In the genomic region with DNA sequence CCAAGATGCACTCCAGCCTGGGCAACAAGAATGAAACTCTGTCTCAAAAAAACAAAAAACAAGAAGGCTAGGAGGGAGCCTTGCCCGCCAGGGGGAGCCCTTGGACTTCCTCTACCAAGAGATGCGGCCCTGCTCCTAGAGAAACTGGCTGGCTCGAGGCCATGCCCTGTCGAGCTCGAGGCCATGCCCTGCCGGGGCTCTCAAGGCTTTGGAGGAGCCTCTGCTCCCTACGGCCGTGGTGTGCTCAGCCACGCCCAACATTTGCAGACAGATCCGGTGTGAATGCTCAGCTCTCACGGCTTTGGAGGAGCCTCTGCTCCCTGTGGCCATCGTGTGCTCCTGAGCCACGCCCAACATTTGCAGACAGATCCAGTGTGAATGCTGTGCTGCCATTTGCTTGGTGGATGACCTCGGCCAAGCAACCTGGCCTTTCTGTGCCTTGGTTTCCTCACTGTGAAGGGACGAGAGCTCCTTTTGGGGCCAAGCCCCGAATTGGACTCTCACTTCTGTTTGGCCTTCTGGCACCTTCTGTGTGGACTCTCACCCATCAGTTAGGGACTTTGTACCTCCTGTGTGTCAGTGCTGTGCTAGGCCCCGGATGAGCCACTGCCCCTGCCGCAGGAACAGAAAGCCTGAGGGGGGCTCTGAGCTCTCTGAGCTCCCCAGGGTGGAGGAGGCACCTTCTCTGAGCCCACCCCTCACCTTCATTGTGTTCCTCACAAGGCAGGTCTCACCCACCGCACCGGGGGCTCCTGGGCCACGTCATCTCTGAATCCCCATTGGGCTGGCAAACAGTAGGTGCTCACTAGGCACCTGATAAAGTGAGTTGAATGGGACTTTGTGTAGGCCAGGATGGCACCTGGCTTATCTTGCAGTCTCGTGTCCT, we compare ENCODE assay signal across 1 cellular context.
TF ChIP-seq lines count a peak whose summit lies in the region.

No MANE protein-coding gene starts in this region.

TF ChIP-seq in HepG2, 621 proteins besides CTCF, POLR2A, EP300 and RAD21 (continued from another document):
- TF ChIP-seq ZFY (CRISPR knock-in tag; IDR thresholded peaks at IDR 0.05), result peak; percentile 92
- TF ChIP-seq KDM5A (IDR thresholded peaks at IDR 0.05; ENCODE audit: borderline replicate concordance, low read length), result no peak
- TF ChIP-seq, protein P1, sequence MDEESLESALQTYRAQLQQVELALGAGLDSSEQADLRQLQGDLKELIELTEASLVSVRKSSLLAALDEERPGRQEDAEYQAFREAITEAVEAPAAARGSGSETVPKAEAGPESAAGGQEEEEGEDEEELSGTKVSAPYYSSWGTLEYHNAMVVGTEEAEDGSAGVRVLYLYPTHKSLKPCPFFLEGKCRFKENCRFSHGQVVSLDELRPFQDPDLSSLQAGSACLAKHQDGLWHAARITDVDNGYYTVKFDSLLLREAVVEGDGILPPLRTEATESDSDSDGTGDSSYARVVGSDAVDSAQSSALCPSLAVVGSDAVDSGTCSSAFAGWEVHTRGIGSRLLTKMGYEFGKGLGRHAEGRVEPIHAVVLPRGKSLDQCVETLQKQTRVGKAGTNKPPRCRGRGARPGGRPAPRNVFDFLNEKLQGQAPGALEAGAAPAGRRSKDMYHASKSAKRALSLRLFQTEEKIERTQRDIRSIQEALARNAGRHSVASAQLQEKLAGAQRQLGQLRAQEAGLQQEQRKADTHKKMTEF (CRISPR knock-in tag; IDR thresholded peaks at IDR 0.05), result peak; percentile 74
- peak; percentile 49; the same call in 1 of the 2 replicates for TF ChIP-seq ZNF790 (CRISPR knock-in tag; IDR thresholded peaks at IDR 0.05; ENCODE audit: borderline replicate concordance)
- TF ChIP-seq, protein P2, sequence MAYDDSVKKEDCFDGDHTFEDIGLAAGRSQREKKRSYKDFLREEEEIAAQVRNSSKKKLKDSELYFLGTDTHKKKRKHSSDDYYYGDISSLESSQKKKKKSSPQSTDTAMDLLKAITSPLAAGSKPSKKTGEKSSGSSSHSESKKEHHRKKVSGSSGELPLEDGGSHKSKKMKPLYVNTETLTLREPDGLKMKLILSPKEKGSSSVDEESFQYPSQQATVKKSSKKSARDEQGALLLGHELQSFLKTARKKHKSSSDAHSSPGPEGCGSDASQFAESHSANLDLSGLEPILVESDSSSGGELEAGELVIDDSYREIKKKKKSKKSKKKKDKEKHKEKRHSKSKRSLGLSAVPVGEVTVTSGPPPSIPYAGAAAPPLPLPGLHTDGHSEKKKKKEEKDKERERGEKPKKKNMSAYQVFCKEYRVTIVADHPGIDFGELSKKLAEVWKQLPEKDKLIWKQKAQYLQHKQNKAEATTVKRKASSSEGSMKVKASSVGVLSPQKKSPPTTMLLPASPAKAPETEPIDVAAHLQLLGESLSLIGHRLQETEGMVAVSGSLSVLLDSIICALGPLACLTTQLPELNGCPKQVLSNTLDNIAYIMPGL (CRISPR knock-in tag; IDR thresholded peaks at IDR 0.05; ENCODE audit: borderline replicate concordance in 1 of 2, low read depth in 1 of 2), result peak; percentile 74 to 87
- TF ChIP-seq, protein P3, sequence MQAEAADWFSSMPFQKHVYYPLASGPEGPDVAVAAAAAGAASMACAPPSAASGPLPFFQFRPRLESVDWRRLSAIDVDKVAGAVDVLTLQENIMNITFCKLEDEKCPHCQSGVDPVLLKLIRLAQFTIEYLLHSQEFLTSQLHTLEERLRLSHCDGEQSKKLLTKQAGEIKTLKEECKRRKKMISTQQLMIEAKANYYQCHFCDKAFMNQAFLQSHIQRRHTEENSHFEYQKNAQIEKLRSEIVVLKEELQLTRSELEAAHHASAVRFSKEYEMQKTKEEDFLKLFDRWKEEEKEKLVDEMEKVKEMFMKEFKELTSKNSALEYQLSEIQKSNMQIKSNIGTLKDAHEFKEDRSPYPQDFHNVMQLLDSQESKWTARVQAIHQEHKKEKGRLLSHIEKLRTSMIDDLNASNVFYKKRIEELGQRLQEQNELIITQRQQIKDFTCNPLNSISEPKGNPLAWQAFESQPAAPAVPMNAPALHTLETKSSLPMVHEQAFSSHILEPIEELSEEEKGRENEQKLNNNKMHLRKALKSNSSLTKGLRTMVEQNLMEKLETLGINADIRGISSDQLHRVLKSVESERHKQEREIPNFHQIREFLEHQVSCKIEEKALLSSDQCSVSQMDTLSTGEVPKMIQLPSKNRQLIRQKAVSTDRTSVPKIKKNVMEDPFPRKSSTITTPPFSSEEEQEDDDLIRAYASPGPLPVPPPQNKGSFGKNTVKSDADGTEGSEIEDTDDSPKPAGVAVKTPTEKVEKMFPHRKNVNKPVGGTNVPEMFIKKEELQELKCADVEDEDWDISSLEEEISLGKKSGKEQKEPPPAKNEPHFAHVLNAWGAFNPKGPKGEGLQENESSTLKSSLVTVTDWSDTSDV (CRISPR knock-in tag; IDR thresholded peaks at IDR 0.05), result peak; percentile 61; the same call in 1 of the 2 replicates
- peak; percentile 56; the same call in 1 of the 2 replicates for TF ChIP-seq ZSCAN25 (CRISPR knock-in tag; IDR thresholded peaks at IDR 0.05)
